Comparison of ENCODE assay signal across 13 cellular contexts in the genomic region with DNA sequence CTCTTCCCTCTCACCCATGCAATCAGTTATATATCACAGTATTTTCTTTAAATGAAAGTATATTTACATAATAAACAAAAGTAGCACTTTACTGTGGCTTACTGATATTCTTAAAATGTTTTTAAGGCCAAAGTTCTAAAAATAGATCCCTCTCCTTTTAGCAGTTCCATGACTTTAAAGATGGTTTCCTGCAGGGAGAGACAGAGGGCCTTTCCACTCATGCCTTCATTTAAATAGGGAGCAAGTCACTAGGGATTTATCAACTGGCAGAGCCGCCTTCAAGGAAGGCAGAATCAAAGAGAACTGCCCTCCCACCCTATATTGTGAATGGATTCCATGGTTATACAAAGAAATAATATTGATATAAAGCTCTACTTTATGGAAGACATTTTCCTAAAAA. TPM values are rescaled to one million over a fixed set of nuclear protein-coding genes. Genes with fewer than 3 reads are reported as not detected.
DNase-seq lines count a peak whose midpoint lies in the region; TF ChIP-seq lines count a peak whose summit lies in the region.
"Had no signal": no experiment of that assay in that cellular context is flagged by ENCODE, and none has a peak within 500 bp of the region (broad histone marks: within the 10 kb centered on the region; RNA-seq: fewer than 3 reads in every experiment).

No MANE protein-coding gene starts in this region.

- TF ChIP-seq POLR2A in thyroid gland (IDR thresholded peaks at IDR 0.05): no peak

- peak overlapping the region; percentile 93 for H3K27ac Mint-ChIP-seq in activated naive CD4-positive, alpha-beta T cell treated with anti-CD3 and anti-CD28 coated beads for 36 hours
- peak overlapping the region; percentile 93 for H3K27ac Mint-ChIP-seq in activated T-helper 1 cell treated with anti-CD3 and anti-CD28 coated beads, Interleukin-12 subunit alpha, Interleukin-12 subunit beta, Interleukin-2, Interleukin-4 antibody, amounts not matched to agents 30 ng/mL and 10 ng/mL and 1 ng/mL, durations not matched to agents 14 hours and 24 hours and 36 hours
- H3K27ac Mint-ChIP-seq: activated B cell treated with CpG ODN at 0.5 μM for 24 hours had no signal

- H3K4me3 Mint-ChIP-seq in activated naive CD4-positive, alpha-beta T cell treated with anti-CD3 and anti-CD28 coated beads for 36 hours: no peak overlapping the region
- peak overlapping the region; percentile 24 for H3K4me3 Mint-ChIP-seq in activated T-helper 1 cell treated with anti-CD3 and anti-CD28 coated beads, Interleukin-12 subunit alpha, Interleukin-12 subunit beta, Interleukin-2, Interleukin-4 antibody, amounts not matched to agents 30 ng/mL and 10 ng/mL and 1 ng/mL, durations not matched to agents 14 hours and 24 hours and 36 hours
- H3K4me3 Mint-ChIP-seq: activated B cell treated with CpG ODN at 0.5 μM for 24 hours had no signal

- no CpG with 5 or more reads among the region's 1 CpG for WGBS in mesodermal cell (ENCODE audit: insufficient coverage in 2 of 2), 2 experiments
- 81 to 83% methylated on average over 1 of the region's 1 CpG for WGBS in thyroid gland, 2 donors

- H3K27me3 Mint-ChIP-seq in activated naive CD4-positive, alpha-beta T cell treated with anti-CD3 and anti-CD28 coated beads for 36 hours (ENCODE audit: low read depth): no peaks in the 10 kb centered on the region
- H3K27me3 Mint-ChIP-seq in activated T-helper 1 cell treated with anti-CD3 and anti-CD28 coated beads, Interleukin-12 subunit alpha, Interleukin-12 subunit beta, Interleukin-2, Interleukin-4 antibody, amounts not matched to agents 30 ng/mL and 10 ng/mL and 1 ng/mL, durations not matched to agents 14 hours and 24 hours and 36 hours (ENCODE audit: insufficient read depth): no peaks in the 10 kb centered on the region

- intact Hi-C loops in activated naive CD4-positive, alpha-beta T cell treated with anti-CD3 and anti-CD28 coated beads for 36 hours (cut with micrococcal nuclease): loop anchor here (2.0 kb wide), 4 partner anchors 32 to 190 kb away; a partner anchor contains a TSS
- intact Hi-C loops in activated T-helper 1 cell treated with anti-CD3 and anti-CD28 coated beads, Interleukin-12 subunit alpha, Interleukin-12 subunit beta, Interleukin-2, Interleukin-4 antibody, amounts not matched to agents 30 ng/mL and 10 ng/mL and 1 ng/mL, durations not matched to agents 14 hours and 24 hours and 36 hours (cut with micrococcal nuclease): loop anchor here (2.0 to 5.0 kb wide), 2 partner anchors 190 to 210 kb away; a partner anchor contains a TSS
- intact Hi-C loops in thyroid gland (cut with DNase I): no loop called here

- TF ChIP-seq CTCF in thyroid gland (IDR thresholded peaks at IDR 0.05): no peak

- H3K9me3 Mint-ChIP-seq in activated naive CD4-positive, alpha-beta T cell treated with anti-CD3 and anti-CD28 coated beads for 36 hours: no peaks in the 10 kb centered on the region
- no peaks in the 10 kb centered on the region for H3K9me3 Mint-ChIP-seq in activated T-helper 1 cell treated with anti-CD3 and anti-CD28 coated beads, Interleukin-12 subunit alpha, Interleukin-12 subunit beta, Interleukin-2, Interleukin-4 antibody, amounts not matched to agents 30 ng/mL and 10 ng/mL and 1 ng/mL, durations not matched to agents 14 hours and 24 hours and 36 hours
- H3K9me3 Mint-ChIP-seq: activated B cell treated with CpG ODN at 0.5 μM for 24 hours had no signal

- H3K4me1 ChIP-seq in mesodermal cell (ENCODE audit: control insufficient read depth, insufficient read depth, low read length, poor library complexity, severe bottlenecking) (peaks cover 30% of the 10 kb centered on the region), thyroid gland (peaks cover 25 to 50% of the 10 kb centered on the region in 2 donors)

- H3K4me1 Mint-ChIP-seq in activated naive CD4-positive, alpha-beta T cell treated with anti-CD3 and anti-CD28 coated beads for 36 hours (ENCODE audit: low read depth): peaks cover 71% of the 10 kb centered on the region
- H3K4me1 Mint-ChIP-seq in activated T-helper 1 cell treated with anti-CD3 and anti-CD28 coated beads, Interleukin-12 subunit alpha, Interleukin-12 subunit beta, Interleukin-2, Interleukin-4 antibody, amounts not matched to agents 30 ng/mL and 10 ng/mL and 1 ng/mL, durations not matched to agents 14 hours and 24 hours and 36 hours (ENCODE audit: low read depth): peaks cover 44% of the 10 kb centered on the region

- no peak for DNase-seq in activated naive CD4-positive, alpha-beta T cell treated with anti-CD3 and anti-CD28 coated beads for 36 hours
- no peak for DNase-seq in activated naive CD4-positive, alpha-beta T cell treated with Interleukin-2 at 50 U/mL for 16 hours
- DNase-seq in activated T-helper 1 cell treated with anti-CD3 and anti-CD28 coated beads, Interleukin-12 subunit alpha, Interleukin-12 subunit beta, Interleukin-2, Interleukin-4 antibody, amounts not matched to agents 30 ng/mL and 10 ng/mL and 1 ng/mL, durations not matched to agents 14 hours and 24 hours and 36 hours (ENCODE audit: low spot score): no peak
- DNase-seq in thyroid gland: no peak
- no peak for DNase-seq in DMS 273 (lab: John Stamatoyannopoulos, UW; ENCODE audit: unreplicated experiment)
- DNase-seq in activated CD8-positive, alpha-beta memory T cell treated with anti-CD3 and anti-CD28 coated beads, Interleukin-2, amount 50 U/mL, for 48 hours: no peak
- DNase-seq in GM19240 (ENCODE audit: insufficient read length, low spot score): no peak
- DNase-seq: activated B cell treated with CpG ODN at 0.5 μM for 24 hours; activated effector memory CD4-positive, alpha-beta T cell treated with anti-CD3 and anti-CD28 coated beads, Interleukin-2, amount 50 U/mL, for 16 hours; DND-41; NCI-H1105 had no signal

- CTCF ChIA-PET in activated naive CD4-positive, alpha-beta T cell treated with anti-CD3 and anti-CD28 coated beads for 36 hours (lab: Charles Lee): interaction anchor here (0.7 kb wide), 1 partner anchor 30 kb away, joined by 3 read pairs; no protein-coding TSS in a partner anchor

- H3K27me3 ChIP-seq in thyroid gland: no peaks in the 10 kb centered on the region

- H3K9me3 ChIP-seq in mesodermal cell (ENCODE audit: control insufficient read depth, low read length) (no peaks in the 10 kb centered on the region), thyroid gland (no peaks in the 10 kb centered on the region)
- H3K9me3 ChIP-seq: HAP-1 had no signal

- peaks cover 10% of the 10 kb centered on the region for H3K36me3 ChIP-seq in mesodermal cell (ENCODE audit: control insufficient read depth, insufficient read depth, low read length)
- H3K36me3 ChIP-seq in thyroid gland: no peaks in the 10 kb centered on the region
- H3K36me3 ChIP-seq: HAP-1 had no signal

- peaks cover 3% of the 10 kb centered on the region for H3K36me3 Mint-ChIP-seq in activated naive CD4-positive, alpha-beta T cell treated with anti-CD3 and anti-CD28 coated beads for 36 hours (ENCODE audit: low read depth)
- H3K36me3 Mint-ChIP-seq in activated T-helper 1 cell treated with anti-CD3 and anti-CD28 coated beads, Interleukin-12 subunit alpha, Interleukin-12 subunit beta, Interleukin-2, Interleukin-4 antibody, amounts not matched to agents 30 ng/mL and 10 ng/mL and 1 ng/mL, durations not matched to agents 14 hours and 24 hours and 36 hours (ENCODE audit: low read depth): peaks cover 33% of the 10 kb centered on the region

- no peak overlapping the region for H3K4me3 ChIP-seq in mesodermal cell (ENCODE audit: extremely low read depth, insufficient read depth, low read length, poor library complexity, severe bottlenecking)
- no peak overlapping the region for H3K4me3 ChIP-seq in thyroid gland (replicated peaks in 1 of 3)
- H3K4me3 ChIP-seq: HAP-1 had no signal

- H3K27ac ChIP-seq in mesodermal cell (ENCODE audit: low read depth, low read length, severe bottlenecking) (peak overlapping the region; percentile 90), thyroid gland (peak overlapping the region; percentile 12 to 77 (median 76))

RNA-seq across cellular contexts. Expression of a gene that starts 55.5 kb away (rescaled TPM):
- total RNA-seq in activated naive CD4-positive, alpha-beta T cell treated with anti-CD3 and anti-CD28 coated beads for 36 hours: 10 to 100 TPM; 45.7 to 47.2 TPM
- total RNA-seq in activated T-helper 1 cell treated with anti-CD3 and anti-CD28 coated beads, Interleukin-12 subunit alpha, Interleukin-12 subunit beta, Interleukin-2, Interleukin-4 antibody, amounts not matched to agents 30 ng/mL and 10 ng/mL and 1 ng/mL, durations not matched to agents 14 hours and 24 hours and 36 hours: 49.3 and 52.0 TPM in 2 replicates
- polyA plus RNA-seq in mesodermal cell (2013, experiment 1 of 2): 24.0 TPM
- 17.9 TPM for polyA plus RNA-seq in mesodermal cell (2013, experiment 2 of 2)
- total RNA-seq in thyroid gland: 10 to 100 TPM; 24.2 to 34.5 (median 26.4) TPM
